ENCODE assay signal across 10 cellular contexts in genomic region chr15:69410290-69410874, GRCh38. TPM values are rescaled to one million over a fixed set of nuclear protein-coding genes. Genes with fewer than 3 reads are reported as not detected.
DNase-seq lines count a peak whose midpoint lies in the region; ATAC-seq and TF ChIP-seq lines count a peak whose summit lies in the region.
"Had no signal": no experiment of that assay in that cellular context is flagged by ENCODE, and none has a peak within 500 bp of the region (broad histone marks: within the 10 kb centered on the region; RNA-seq: fewer than 3 reads in every experiment).

No MANE protein-coding gene starts in this region.

- H3K27me3 ChIP-seq in MG63 (no peaks in the 10 kb centered on the region), liver (ENCODE audit: control insufficient read depth in 4 of 4, insufficient read depth in 4 of 4, low read length in 3 of 4) (peaks cover 0 to 1% (median 0%) of the 10 kb centered on the region in 4 donors)

- H3K9me3 ChIP-seq in MG63, result no peaks in the 10 kb centered on the region
- no peaks in the 10 kb centered on the region for H3K9me3 ChIP-seq in liver (ENCODE audit: control insufficient read depth in 4 of 4, low read length in 3 of 4)
- H3K9me3 ChIP-seq: Caco-2 had no signal

- no peak overlapping the region for H3K9ac ChIP-seq in liver (ENCODE audit: low read depth in 1 of 2, low read length in 2 of 2)

- ATAC-seq in GM19395 (IDR thresholded peaks at IDR 0.05; ENCODE audit: unreplicated experiment), result no peak
- ATAC-seq in GM21825 (IDR thresholded peaks at IDR 0.05; ENCODE audit: unreplicated experiment), result no peak

- H3K4me3 Mint-ChIP-seq in activated CD4-positive, alpha-beta T cell treated with anti-CD3 and anti-CD28 coated beads, Interleukin-2, amount 10 ng/mL, durations not matched to agents 7 days and 5 days, result no peak overlapping the region

- POLR2A ChIA-PET in activated CD4-positive, alpha-beta T cell treated with anti-CD3 and anti-CD28 coated beads, Interleukin-2, amount 10 ng/mL, durations not matched to agents 7 days and 5 days (lab: Charles Lee), result no interaction called here

- no peak overlapping the region for H3K27ac ChIP-seq in liver (ENCODE audit: low read depth in 1 of 2, low read length in 2 of 2)

- peak; percentile 15 to 45 for TF ChIP-seq RAD21 in liver (IDR thresholded peaks at IDR 0.05)

- no peaks in the 10 kb centered on the region for H3K9me3 Mint-ChIP-seq in activated CD4-positive, alpha-beta T cell treated with anti-CD3 and anti-CD28 coated beads, Interleukin-2, amount 10 ng/mL, durations not matched to agents 7 days and 5 days

- DNase-seq in NCI-H510A treated with DMSO at 0.1 percent for 48 hours (lab: John Stamatoyannopoulos, UW) (peak; percentile 24), NCI-H510A (lab: John Stamatoyannopoulos, UW) (no peak), MG63 (peak; percentile 23), lower leg skin (ENCODE audit: low spot score in 2 of 2) (no peak)
- peak; percentile 18 for DNase-seq in activated CD4-positive, alpha-beta T cell treated with anti-CD3 and anti-CD28 coated beads, Interleukin-2, amount 10 ng/mL, durations not matched to agents 7 days and 5 days

- H3K27me3 Mint-ChIP-seq in activated CD4-positive, alpha-beta T cell treated with anti-CD3 and anti-CD28 coated beads, Interleukin-2, amount 10 ng/mL, durations not matched to agents 7 days and 5 days, result peaks cover 15% of the 10 kb centered on the region

- WGBS in liver, result 65% methylated on average over 9 of the region's 9 CpGs
- 52 to 64% methylated on average over 9 of the region's 9 CpGs for WGBS in lower leg skin, 2 donors

- H3K36me3 Mint-ChIP-seq in activated CD4-positive, alpha-beta T cell treated with anti-CD3 and anti-CD28 coated beads, Interleukin-2, amount 10 ng/mL, durations not matched to agents 7 days and 5 days (ENCODE audit: low read depth), result peaks cover 5% of the 10 kb centered on the region

- H3K36me3 ChIP-seq in MG63, result peaks cover 6% of the 10 kb centered on the region
- no peaks in the 10 kb centered on the region for H3K36me3 ChIP-seq in liver (ENCODE audit: control insufficient read depth in 4 of 4, insufficient read depth in 3 of 4, low read depth in 1 of 4, low read length in 3 of 4)

- no peak for TF ChIP-seq POLR2A in lower leg skin (IDR thresholded peaks at IDR 0.05)

- H3K27ac Mint-ChIP-seq in activated CD4-positive, alpha-beta T cell treated with anti-CD3 and anti-CD28 coated beads, Interleukin-2, amount 10 ng/mL, durations not matched to agents 7 days and 5 days, result no peak overlapping the region

- H3K4me3 ChIP-seq in MG63 (no peak overlapping the region), liver (ENCODE audit: low read depth in 1 of 3, low read length in 3 of 3) (no peak overlapping the region), lower leg skin (ENCODE audit: low read depth, poor library complexity, severe bottlenecking) (no peak overlapping the region)
- H3K4me3 ChIP-seq: lung had no signal

- TF ChIP-seq CTCF in liver (IDR thresholded peaks at IDR 0.05; ENCODE audit: low read depth, low read length, missing input control), result no peak
- no peak for TF ChIP-seq CTCF in lower leg skin (IDR thresholded peaks at IDR 0.05)

- intact Hi-C loops in lower leg skin (cut with DNase I; ENCODE audit: low total_unique reads), result no loop called here

- peaks cover 2 to 11% (median 6%) of the 10 kb centered on the region in 4 donors for H3K4me1 ChIP-seq in liver (ENCODE audit: control insufficient read depth in 4 of 4, insufficient read depth in 4 of 4, low read length in 3 of 4)

- peaks cover 16% of the 10 kb centered on the region for H3K4me1 Mint-ChIP-seq in activated CD4-positive, alpha-beta T cell treated with anti-CD3 and anti-CD28 coated beads, Interleukin-2, amount 10 ng/mL, durations not matched to agents 7 days and 5 days

- CTCF ChIA-PET in activated CD4-positive, alpha-beta T cell treated with anti-CD3 and anti-CD28 coated beads, Interleukin-2, amount 10 ng/mL, durations not matched to agents 7 days and 5 days (lab: Charles Lee), result no interaction called here

TF ChIP-seq in liver, 16 proteins besides CTCF, POLR2A, EP300 and RAD21:
- TF ChIP-seq ZBTB33 (IDR thresholded peaks at IDR 0.05) (no peak), MAX (IDR thresholded peaks at IDR 0.05) (no peak), FOXA1 (IDR thresholded peaks at IDR 0.05) (no peak), GABPA (IDR thresholded peaks at IDR 0.05 in 1 of 2, conservative IDR thresholded peaks at IDR 0.05 in 1 of 2) (no peak), JUND (IDR thresholded peaks at IDR 0.05) (no peak), FOXA2 (IDR thresholded peaks at IDR 0.05) (no peak), ATF3 (IDR thresholded peaks at IDR 0.05) (no peak), TAF1 (conservative IDR thresholded peaks at IDR 0.05) (no peak), HNF4G (IDR thresholded peaks at IDR 0.05) (no peak), EGR1 (IDR thresholded peaks at IDR 0.05; ENCODE audit: low read depth in 2 of 2) (no peak)

RNA-seq across cellular contexts. Expression of gene KIF23, which starts 3.8 kb away (rescaled TPM):
- 33.8 and 75.8 TPM in 2 replicates for total RNA-seq in MG63 (2014; rRNA removed; shearing (Covaris generic); ENCODE audit: low replicate concordance)
- 10 to 100 TPM; 77.8 to 93.1 TPM for total RNA-seq in activated CD4-positive, alpha-beta T cell treated with anti-CD3 and anti-CD28 coated beads, Interleukin-2, amount 10 ng/mL, durations not matched to agents 7 days and 5 days
- total RNA-seq in liver (10 to 100 TPM in 1 of 2 donors, under 1 TPM in 1; 0.25 to 32.8 TPM), lower leg skin (1 to 10 TPM; 2.7 to 5.7 (median 3.1) TPM)
- 1 to 10 TPM in 1 of 2 donors, under 1 TPM in 1; 0.88 to 1.2 TPM for polyA plus RNA-seq in liver

RNA-seq across cellular contexts. Expression of gene RPLP1, which starts 42.2 kb away (rescaled TPM):
- 100 and 227 TPM in 2 replicates for total RNA-seq in MG63 (2014; rRNA removed; shearing (Covaris generic); ENCODE audit: low replicate concordance)
- total RNA-seq in activated CD4-positive, alpha-beta T cell treated with anti-CD3 and anti-CD28 coated beads, Interleukin-2, amount 10 ng/mL, durations not matched to agents 7 days and 5 days, result 1,000 to 10,000 TPM; 1,548 to 1,738 TPM
- 10 to 100 TPM; 45.2 to 69.6 TPM for total RNA-seq in liver
- 100 to 1,000 TPM; 568 to 765 TPM for polyA plus RNA-seq in liver
- 1,000 to 10,000 TPM; 1,024 to 2,624 (median 1,151) TPM for total RNA-seq in lower leg skin

Comparison
In these comparisons a context has a peak if more than half of its experiments do, and no peak if none do; other contexts are left out.
1. DNase-seq: peak in NCI-H510A treated with DMSO at 0.1 percent for 48 hours (single experiment), MG63 (single experiment) and activated CD4-positive, alpha-beta T cell treated with anti-CD3 and anti-CD28 coated beads, Interleukin-2, amount 10 ng/mL, durations not matched to agents 7 days and 5 days (single experiment); none in NCI-H510A (single experiment) and lower leg skin (0 of 2).